In the genomic region with DNA sequence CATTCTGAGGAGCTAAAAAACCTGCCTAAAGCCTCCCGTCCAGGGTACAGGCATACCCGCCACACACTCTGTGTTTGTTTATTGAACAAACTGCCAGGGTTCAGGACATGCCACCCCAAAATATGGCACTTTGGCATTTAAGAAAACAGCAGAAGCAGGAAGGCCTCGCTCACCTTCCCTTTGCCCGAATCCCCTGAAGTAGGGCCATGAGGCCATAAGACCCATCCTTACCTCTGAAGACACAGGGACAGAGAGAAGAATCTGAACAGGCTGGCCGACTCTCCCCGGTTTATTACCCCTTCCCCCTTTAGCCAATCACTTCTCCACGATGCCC, we compare ENCODE assay signal across 17 cellular contexts. TPM values are rescaled to one million over a fixed set of nuclear protein-coding genes. Genes with fewer than 3 reads are reported as not detected.
A peak's percentile ranks its signal among the peaks of the same experiment; 100 is the strongest.
DNase-seq lines count a peak whose midpoint lies in the region; ATAC-seq and TF ChIP-seq lines count a peak whose summit lies in the region.
"Had no signal": no experiment of that assay in that cellular context is flagged by ENCODE, and none has a peak within 500 bp of the region (broad histone marks: within the 10 kb centered on the region; RNA-seq: fewer than 3 reads in every experiment).

No MANE protein-coding gene starts in this region.

- H3K9me2 ChIP-seq in hepatocyte (replicated peaks; ENCODE audit: insufficient read depth): no peaks in the 10 kb centered on the region

- H2AFZ ChIP-seq in hepatocyte: no peak overlapping the region

- no peak for DNase-seq in activated CD4-positive, alpha-beta memory T cell treated with anti-CD3 and anti-CD28 coated beads for 36 hours
- DNase-seq in activated CD4-positive, alpha-beta memory T cell treated with anti-CD3 and anti-CD28 coated beads, Interleukin-2, amount 10 ng/mL, durations not matched to agents 7 days and 5 days: no peak
- DNase-seq in natural killer cell treated with Interleukin-12 subunit alpha and Interleukin-12 subunit beta and Interleukin-15 and Interleukin-18, amount 100 ng/mL, for 72 hours (ENCODE audit: low spot score): no peak
- DNase-seq in natural killer cell (no peak), hepatocyte (ENCODE audit: low spot score) (no peak), GM10248 (ENCODE audit: extremely low spot score) (no peak), foreskin keratinocyte (no peak), uterus (no peak)
- DNase-seq: GOT3, MM.1S, NCI-H1105, NCI-H1694, NCI-H226, NCI-H524 treated with DMSO at 0.1 percent for 48 hours had no signal

- 89% methylated on average over 7 of the region's 7 CpGs for WGBS in hepatocyte (ENCODE audit: low lambda C conversion rate, missing lambda C conversion rate)

- H3K4me3 ChIP-seq in hepatocyte: no peak overlapping the region
- H3K4me3 ChIP-seq in uterus: no peak overlapping the region

- peaks cover 6% of the 10 kb centered on the region for H3K27me3 Mint-ChIP-seq in activated CD4-positive, alpha-beta memory T cell treated with anti-CD3 and anti-CD28 coated beads for 36 hours
- H3K27me3 Mint-ChIP-seq in activated CD4-positive, alpha-beta memory T cell treated with anti-CD3 and anti-CD28 coated beads, Interleukin-2, amount 10 ng/mL, durations not matched to agents 7 days and 5 days: peaks cover 16% of the 10 kb centered on the region
- peaks cover 16 to 19% of the 10 kb centered on the region in 2 donors for H3K27me3 Mint-ChIP-seq in natural killer cell treated with Interleukin-12 subunit alpha and Interleukin-12 subunit beta and Interleukin-15 and Interleukin-18, amount 100 ng/mL, for 72 hours
- peaks cover 13 to 18% of the 10 kb centered on the region in 2 donors for H3K27me3 Mint-ChIP-seq in natural killer cell (ENCODE audit: low read depth in 2 of 2)

- CTCF ChIA-PET in activated CD4-positive, alpha-beta memory T cell treated with anti-CD3 and anti-CD28 coated beads for 36 hours (lab: Charles Lee): interaction anchor here (0.7 to 9.9 kb wide), 4 partner anchors 8 to 100 kb away, joined by 3 to 201 read pairs (median 3); no protein-coding TSS in a partner anchor
- CTCF ChIA-PET in activated CD4-positive, alpha-beta memory T cell treated with anti-CD3 and anti-CD28 coated beads, Interleukin-2, amount 10 ng/mL, durations not matched to agents 7 days and 5 days (lab: Charles Lee): interaction anchor here (1.5 to 11.6 kb wide), 3 partner anchors 18 to 100 kb away, joined by 3 to 134 read pairs (median 5); no protein-coding TSS in a partner anchor
- CTCF ChIA-PET in GM10248 (lab: Yijun Ruan, JAX): interaction anchor here (0.8 to 18.4 kb wide), 11 partner anchors 12 to 514 kb away, joined by 3 to 349 read pairs (median 5); partner anchors contain the start of gene ARID5A

- H3K36me3 ChIP-seq in hepatocyte (replicated peaks; ENCODE audit: insufficient read depth, low read depth): no peaks in the 10 kb centered on the region
- H3K36me3 ChIP-seq in uterus: no peaks in the 10 kb centered on the region
- H3K36me3 ChIP-seq: Peyer's patch had no signal

- no peak overlapping the region for H3K27ac Mint-ChIP-seq in activated CD4-positive, alpha-beta memory T cell treated with anti-CD3 and anti-CD28 coated beads for 36 hours
- H3K27ac Mint-ChIP-seq in activated CD4-positive, alpha-beta memory T cell treated with anti-CD3 and anti-CD28 coated beads, Interleukin-2, amount 10 ng/mL, durations not matched to agents 7 days and 5 days: no peak overlapping the region
- no peak overlapping the region for H3K27ac Mint-ChIP-seq in natural killer cell treated with Interleukin-12 subunit alpha and Interleukin-12 subunit beta and Interleukin-15 and Interleukin-18, amount 100 ng/mL, for 72 hours
- H3K27ac Mint-ChIP-seq in natural killer cell: no peak overlapping the region

- H3K4me1 ChIP-seq in hepatocyte (ENCODE audit: insufficient read depth) (peaks cover 18% of the 10 kb centered on the region), foreskin keratinocyte (peaks cover 7% of the 10 kb centered on the region), uterus (no peaks in the 10 kb centered on the region)

- POLR2A ChIA-PET in activated CD4-positive, alpha-beta memory T cell treated with anti-CD3 and anti-CD28 coated beads for 36 hours (lab: Charles Lee): no interaction called here
- POLR2A ChIA-PET in activated CD4-positive, alpha-beta memory T cell treated with anti-CD3 and anti-CD28 coated beads, Interleukin-2, amount 10 ng/mL, durations not matched to agents 7 days and 5 days (lab: Charles Lee): no interaction called here
- POLR2A ChIA-PET in GM10248 (lab: Yijun Ruan, JAX): no interaction called here

- H3K79me2 ChIP-seq in hepatocyte: no peaks in the 10 kb centered on the region

- no peaks in the 10 kb centered on the region for H3K9me3 Mint-ChIP-seq in activated CD4-positive, alpha-beta memory T cell treated with anti-CD3 and anti-CD28 coated beads for 36 hours
- H3K9me3 Mint-ChIP-seq in activated CD4-positive, alpha-beta memory T cell treated with anti-CD3 and anti-CD28 coated beads, Interleukin-2, amount 10 ng/mL, durations not matched to agents 7 days and 5 days: no peaks in the 10 kb centered on the region
- H3K9me3 Mint-ChIP-seq in natural killer cell treated with Interleukin-12 subunit alpha and Interleukin-12 subunit beta and Interleukin-15 and Interleukin-18, amount 100 ng/mL, for 72 hours: no peaks in the 10 kb centered on the region
- H3K9me3 Mint-ChIP-seq in natural killer cell: no peaks in the 10 kb centered on the region

- no peak overlapping the region for H3K4me2 ChIP-seq in hepatocyte

- H3K27me3 ChIP-seq in hepatocyte: no peaks in the 10 kb centered on the region
- H3K27me3 ChIP-seq in foreskin keratinocyte: peaks cover 10% of the 10 kb centered on the region
- no peaks in the 10 kb centered on the region for H3K27me3 ChIP-seq in uterus
- H3K27me3 ChIP-seq: Peyer's patch had no signal

- H3K4me1 Mint-ChIP-seq in activated CD4-positive, alpha-beta memory T cell treated with anti-CD3 and anti-CD28 coated beads for 36 hours (ENCODE audit: low read depth): peaks cover 30% of the 10 kb centered on the region
- peaks cover 32% of the 10 kb centered on the region for H3K4me1 Mint-ChIP-seq in activated CD4-positive, alpha-beta memory T cell treated with anti-CD3 and anti-CD28 coated beads, Interleukin-2, amount 10 ng/mL, durations not matched to agents 7 days and 5 days
- H3K4me1 Mint-ChIP-seq in natural killer cell treated with Interleukin-12 subunit alpha and Interleukin-12 subunit beta and Interleukin-15 and Interleukin-18, amount 100 ng/mL, for 72 hours (ENCODE audit: low read depth in 2 of 2): peaks cover 29 to 42% of the 10 kb centered on the region in 2 donors
- peaks cover 24% of the 10 kb centered on the region in 2 donors for H3K4me1 Mint-ChIP-seq in natural killer cell

- intact Hi-C loops in activated CD4-positive, alpha-beta memory T cell treated with anti-CD3 and anti-CD28 coated beads for 36 hours (cut with micrococcal nuclease): loop anchor here (5.0 kb wide), 1 partner anchor 45 kb away; no protein-coding TSS in a partner anchor
- intact Hi-C loops in natural killer cell (cut with micrococcal nuclease) (loop anchor here (5.0 to 10.0 kb wide), 2 partner anchors 240 to 482 kb away; partner anchors contain the start of genes CIAO1 and TMEM127), uterus (cut with DNase I; ENCODE audit: low total_unique reads) (loop anchor here (5.0 kb wide), 1 partner anchor 100 kb away; no protein-coding TSS in a partner anchor)

- H4K20me1 ChIP-seq in hepatocyte (ENCODE audit: insufficient read depth, poor library complexity, severe bottlenecking): no peaks in the 10 kb centered on the region

- H3K36me3 Mint-ChIP-seq in activated CD4-positive, alpha-beta memory T cell treated with anti-CD3 and anti-CD28 coated beads for 36 hours: no peaks in the 10 kb centered on the region
- H3K36me3 Mint-ChIP-seq in activated CD4-positive, alpha-beta memory T cell treated with anti-CD3 and anti-CD28 coated beads, Interleukin-2, amount 10 ng/mL, durations not matched to agents 7 days and 5 days (ENCODE audit: low read depth): no peaks in the 10 kb centered on the region
- H3K36me3 Mint-ChIP-seq in natural killer cell treated with Interleukin-12 subunit alpha and Interleukin-12 subunit beta and Interleukin-15 and Interleukin-18, amount 100 ng/mL, for 72 hours: no peaks in the 10 kb centered on the region
- no peaks in the 10 kb centered on the region for H3K36me3 Mint-ChIP-seq in natural killer cell

- no peak for ATAC-seq in natural killer cell treated with Interleukin-12 subunit alpha and Interleukin-12 subunit beta and Interleukin-15 and Interleukin-18, amount 100 ng/mL, for 72 hours
- ATAC-seq in natural killer cell (no peak), foreskin keratinocyte (no peak)
- ATAC-seq: Right ventricle myocardium inferior had no signal

- H3K9me3 ChIP-seq in hepatocyte (ENCODE audit: low read depth) (no peaks in the 10 kb centered on the region), uterus (no peaks in the 10 kb centered on the region)
- H3K9me3 ChIP-seq: Peyer's patch had no signal

- TF ChIP-seq CTCF in natural killer cell (IDR thresholded peaks at IDR 0.05): no peak
- TF ChIP-seq CTCF in hepatocyte (IDR thresholded peaks at IDR 0.05; ENCODE audit: poor library complexity): no peak
- no peak for TF ChIP-seq CTCF in GM10248 (IDR thresholded peaks at IDR 0.05; ENCODE audit: control extremely low read depth, extremely low read depth, low read depth, missing control alignments)
- TF ChIP-seq CTCF in foreskin keratinocyte (conservative IDR thresholded peaks at IDR 0.05): no peak
- no peak for TF ChIP-seq CTCF in uterus (IDR thresholded peaks at IDR 0.05)

- H3K27ac ChIP-seq in hepatocyte: peak overlapping the region; percentile 88
- H3K27ac ChIP-seq in foreskin keratinocyte: no peak overlapping the region
- no peak overlapping the region for H3K27ac ChIP-seq in uterus
- H3K27ac ChIP-seq: C4-2B, Peyer's patch had no signal

- no peak for TF ChIP-seq POLR2A in uterus (IDR thresholded peaks at IDR 0.05)

- peak overlapping the region; percentile 11 for H3K4me3 Mint-ChIP-seq in activated CD4-positive, alpha-beta memory T cell treated with anti-CD3 and anti-CD28 coated beads for 36 hours
- H3K4me3 Mint-ChIP-seq in activated CD4-positive, alpha-beta memory T cell treated with anti-CD3 and anti-CD28 coated beads, Interleukin-2, amount 10 ng/mL, durations not matched to agents 7 days and 5 days: no peak overlapping the region
- peak overlapping the region; percentile 73 for H3K4me3 Mint-ChIP-seq in natural killer cell treated with Interleukin-12 subunit alpha and Interleukin-12 subunit beta and Interleukin-15 and Interleukin-18, amount 100 ng/mL, for 72 hours
- H3K4me3 Mint-ChIP-seq in natural killer cell: no peak overlapping the region

RNA-seq across cellular contexts. Expression of gene NEURL3, which starts 1.7 kb away (rescaled TPM):
- 1 to 10 TPM in 1 of 2 experiments, under 1 TPM in 1; 0.87 to 1.1 TPM for total RNA-seq in activated CD4-positive, alpha-beta memory T cell treated with anti-CD3 and anti-CD28 coated beads for 36 hours
- total RNA-seq in activated CD4-positive, alpha-beta memory T cell treated with anti-CD3 and anti-CD28 coated beads, Interleukin-2, amount 10 ng/mL, durations not matched to agents 7 days and 5 days: 1 to 10 TPM in 1 of 2 experiments, under 1 TPM in 1; 0.78 to 1.0 TPM
- under 1 TPM in 1 of 2 donors, not detected in 1; 0.64 TPM for total RNA-seq in natural killer cell treated with Interleukin-12 subunit alpha and Interleukin-12 subunit beta and Interleukin-15 and Interleukin-18, amount 100 ng/mL, for 72 hours
- total RNA-seq in natural killer cell (not detected), hepatocyte (6.2 and 8.1 TPM in 2 replicates), foreskin keratinocyte (not detected in 2 replicates), uterus (not detected)
- polyA plus RNA-seq in hepatocyte (1.8 and 10.5 TPM in 2 replicates), foreskin keratinocyte (not detected in 2 replicates)

RNA-seq across cellular contexts. Expression of gene ARID5A, which starts 29.7 kb away (rescaled TPM):
- 100 to 1,000 TPM; 260 to 266 TPM for total RNA-seq in activated CD4-positive, alpha-beta memory T cell treated with anti-CD3 and anti-CD28 coated beads for 36 hours
- total RNA-seq in activated CD4-positive, alpha-beta memory T cell treated with anti-CD3 and anti-CD28 coated beads, Interleukin-2, amount 10 ng/mL, durations not matched to agents 7 days and 5 days: 10 to 100 TPM; 80.0 to 86.8 TPM
- total RNA-seq in natural killer cell treated with Interleukin-12 subunit alpha and Interleukin-12 subunit beta and Interleukin-15 and Interleukin-18, amount 100 ng/mL, for 72 hours: 100 to 1,000 TPM in 1 of 2 donors, 10 to 100 TPM in 1; 81.4 to 115 TPM
- total RNA-seq in natural killer cell: 100 to 1,000 TPM in 2 of 3 donors, 10 to 100 TPM in 1; 90.9 to 117 (median 114) TPM
- total RNA-seq in hepatocyte: 4.9 and 6.9 TPM in 2 replicates
- 11.9 and 13.3 TPM in 2 replicates for polyA plus RNA-seq in hepatocyte
- 7.3 and 8.5 TPM in 2 replicates for total RNA-seq in foreskin keratinocyte
- polyA plus RNA-seq in foreskin keratinocyte: 8.2 and 8.4 TPM in 2 replicates
- total RNA-seq in uterus: 10 to 100 TPM; 15.1 to 73.5 (median 36.3) TPM

Comparison
In these comparisons a context has a peak if more than half of its experiments do, and no peak if none do; other contexts are left out.
1. H3K4me3 Mint-ChIP-seq: peak in activated CD4-positive, alpha-beta memory T cell treated with anti-CD3 and anti-CD28 coated beads for 36 hours (single experiment) and natural killer cell treated with Interleukin-12 subunit alpha and Interleukin-12 subunit beta and Interleukin-15 and Interleukin-18, amount 100 ng/mL, for 72 hours (single experiment); none in activated CD4-positive, alpha-beta memory T cell treated with anti-CD3 and anti-CD28 coated beads, Interleukin-2, amount 10 ng/mL, durations not matched to agents 7 days and 5 days (single experiment) and natural killer cell (single experiment).